In the genomic region with DNA sequence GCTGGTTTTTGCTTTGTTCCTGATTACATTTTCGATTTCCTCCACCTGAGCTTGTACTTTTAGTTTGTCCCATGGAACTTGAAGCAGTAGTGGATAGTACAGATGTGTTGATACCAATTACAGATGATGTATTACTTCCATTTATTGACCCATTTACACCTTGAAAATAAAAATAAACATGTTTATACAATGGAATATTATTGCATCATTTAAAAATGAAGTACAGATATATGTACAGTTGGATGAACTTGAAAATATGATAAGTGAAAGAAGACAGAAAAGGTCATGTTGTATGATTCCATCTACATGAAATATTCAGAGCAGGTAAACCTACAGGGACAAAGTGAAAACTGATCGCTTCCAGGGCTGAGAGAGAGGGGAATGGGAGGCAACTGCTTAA, we compare ENCODE assay signal across 30 cellular contexts.
"Had no signal": no experiment of that assay in that cellular context is flagged by ENCODE, and none has a peak within 500 bp of the region (broad histone marks: within the 10 kb centered on the region; RNA-seq: fewer than 3 reads in every experiment).

No MANE protein-coding gene starts in this region.

- DNase-seq: naive thymus-derived CD8-positive, alpha-beta T cell; nephron progenitor cell; nucleus accumbens; ovary; posterior cingulate gyrus; psoas muscle; right cardiac atrium; stimulated activated CD4-positive, alpha-beta T cell treated with anti-CD3 and anti-CD28 coated beads, Interleukin-15, amount 100 ng/mL, for 24 hours; stimulated activated CD4-positive, alpha-beta T cell treated with anti-CD3 and anti-CD28 coated beads, Interleukin-2, amount 100 ng/mL, for 24 hours; stimulated activated CD4-positive, alpha-beta T cell treated with anti-CD3 and anti-CD28 coated beads, Interleukin-2, amount 100 ng/mL, for 48 hours; stimulated activated CD4-positive, alpha-beta T cell treated with anti-CD3 and anti-CD28 coated beads, Interleukin-4, amount 100 ng/mL, for 24 hours; stimulated activated naive B cell treated with anti-CD40 and anti-IgM and Interleukin-4, amounts not matched to agents 10 μg/mL and 1 μg/mL and 100 μg/mL, for 72 hours; stimulated activated naive CD4-positive, alpha-beta T cell treated with Interleukin-2 at 50 U/mL for 16 hours; stomach; thyroid gland; trophoblast cell; upper lobe of left lung had no signal

- H2AFZ ChIP-seq: parathyroid adenoma had no signal

- H3K4me1 Mint-ChIP-seq: naive thymus-derived CD8-positive, alpha-beta T cell; stimulated activated naive B cell treated with anti-CD40 and anti-IgM and Interleukin-4, amounts not matched to agents 10 μg/mL and 1 μg/mL and 100 μg/mL, for 72 hours had no signal

- FAIRE-seq: urothelium cell line had no signal

- H3K36me3 ChIP-seq: ovary had no signal

- H3K27me3 ChIP-seq: neutrophil, ovary, stomach, thyroid gland, tibial nerve, upper lobe of left lung, vagina had no signal

- H3K27ac Mint-ChIP-seq: natural killer cell treated with Interleukin-12 subunit alpha and Interleukin-12 subunit beta and Interleukin-15 and Interleukin-18, amount 100 ng/mL, for 72 hours; nephron progenitor cell; progenitor cell of endocrine pancreas; stimulated activated effector memory CD8-positive, alpha-beta T cell treated with anti-CD3 and anti-CD28 coated beads, Interleukin-12 subunit alpha, Interleukin-12 subunit beta, amount 100 ng/mL, for 72 hours; stimulated activated naive B cell treated with anti-CD40 and anti-IgM and Interleukin-4, amounts not matched to agents 10 μg/mL and 1 μg/mL and 100 μg/mL, for 72 hours; stimulated activated naive CD8-positive, alpha-beta T cell treated with anti-CD3 and anti-CD28 coated beads, Interleukin-15, Interleukin-2, amounts not matched to agents 100 ng/mL and 50 ng/mL, for 24 hours had no signal

- ATAC-seq: naive thymus-derived CD8-positive, alpha-beta T cell; natural killer cell treated with Interleukin-12 subunit alpha and Interleukin-12 subunit beta and Interleukin-15 and Interleukin-18, amount 100 ng/mL, for 72 hours; psoas muscle; right cardiac atrium; sciatic nerve; stimulated activated effector memory CD8-positive, alpha-beta T cell treated with anti-CD3 and anti-CD28 coated beads, Interleukin-12 subunit alpha, Interleukin-12 subunit beta, amount 100 ng/mL, for 72 hours; stimulated activated naive B cell treated with anti-CD40 and anti-IgM and Interleukin-4, amounts not matched to agents 10 μg/mL and 1 μg/mL and 100 μg/mL, for 72 hours had no signal

- H3K9me3 ChIP-seq: neutrophil, ovary, psoas muscle, stomach, thoracic aorta, thyroid gland, tibial nerve, upper lobe of left lung, vagina had no signal

- H3K27me3 Mint-ChIP-seq: naive thymus-derived CD8-positive, alpha-beta T cell; natural killer cell treated with Interleukin-12 subunit alpha and Interleukin-12 subunit beta and Interleukin-15 and Interleukin-18, amount 100 ng/mL, for 72 hours; progenitor cell of endocrine pancreas; stimulated activated naive B cell treated with anti-CD40 and anti-IgM and Interleukin-4, amounts not matched to agents 10 μg/mL and 1 μg/mL and 100 μg/mL, for 72 hours; stimulated activated naive CD8-positive, alpha-beta T cell treated with anti-CD3 and anti-CD28 coated beads, Interleukin-15, Interleukin-2, amounts not matched to agents 100 ng/mL and 50 ng/mL, for 24 hours had no signal

- H3K27ac ChIP-seq: neutrophil, ovary, parathyroid adenoma, psoas muscle, skin epidermis, stomach, thoracic aorta, thyroid gland, tibial nerve, upper lobe of left lung, vagina had no signal

- H3K4me1 ChIP-seq: parathyroid adenoma, psoas muscle, stomach, thyroid gland, tibial nerve, upper lobe of left lung, vagina had no signal

- H3K9me3 Mint-ChIP-seq: natural killer cell treated with Interleukin-12 subunit alpha and Interleukin-12 subunit beta and Interleukin-15 and Interleukin-18, amount 100 ng/mL, for 72 hours; nephron progenitor cell; neural crest cell; stimulated activated effector memory CD8-positive, alpha-beta T cell treated with anti-CD3 and anti-CD28 coated beads, Interleukin-12 subunit alpha, Interleukin-12 subunit beta, amount 100 ng/mL, for 72 hours; stimulated activated naive B cell treated with anti-CD40 and anti-IgM and Interleukin-4, amounts not matched to agents 10 μg/mL and 1 μg/mL and 100 μg/mL, for 72 hours had no signal

- H3K79me2 ChIP-seq: parathyroid adenoma had no signal

- H3K4me3 ChIP-seq: ovary, psoas muscle, skin epidermis, stomach, thoracic aorta, thyroid gland, tibial nerve, upper lobe of left lung, vagina had no signal

- H3K9ac ChIP-seq: parathyroid adenoma had no signal

- H3K4me3 Mint-ChIP-seq: naive thymus-derived CD8-positive, alpha-beta T cell; natural killer cell treated with Interleukin-12 subunit alpha and Interleukin-12 subunit beta and Interleukin-15 and Interleukin-18, amount 100 ng/mL, for 72 hours; nephron progenitor cell; neural crest cell; stimulated activated effector memory CD8-positive, alpha-beta T cell treated with anti-CD3 and anti-CD28 coated beads, Interleukin-12 subunit alpha, Interleukin-12 subunit beta, amount 100 ng/mL, for 72 hours; stimulated activated naive B cell treated with anti-CD40 and anti-IgM and Interleukin-4, amounts not matched to agents 10 μg/mL and 1 μg/mL and 100 μg/mL, for 72 hours; stimulated activated naive CD8-positive, alpha-beta T cell treated with anti-CD3 and anti-CD28 coated beads, Interleukin-15, Interleukin-2, amounts not matched to agents 100 ng/mL and 50 ng/mL, for 24 hours had no signal
